Comparison of ENCODE assay signal across 28 cellular contexts in the genomic region with DNA sequence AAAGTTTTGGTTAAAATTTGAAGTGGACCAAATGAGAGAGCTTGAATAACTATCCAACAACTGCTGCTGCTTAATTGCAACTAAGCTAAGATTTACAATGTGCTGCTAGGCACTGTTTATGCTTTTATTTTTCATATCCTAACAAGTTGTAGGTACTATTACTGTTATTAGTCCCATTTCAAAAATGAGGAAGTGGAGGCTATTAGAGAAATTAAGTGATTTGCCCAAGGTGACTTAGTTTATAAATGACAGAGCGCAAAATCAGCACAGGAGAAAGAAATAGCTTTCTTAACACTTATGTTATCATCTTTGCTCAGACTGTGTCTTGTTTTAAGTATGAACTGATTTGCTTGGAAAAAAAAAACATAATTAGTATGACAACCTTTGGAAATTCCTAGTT. TPM values are rescaled to one million over a fixed set of nuclear protein-coding genes. Genes with fewer than 3 reads are reported as not detected.
"Had no signal": no experiment of that assay in that cellular context is flagged by ENCODE, and none has a peak within 500 bp of the region (broad histone marks: within the 10 kb centered on the region; RNA-seq: fewer than 3 reads in every experiment).

No MANE protein-coding gene starts in this region.

- H3K9me3 Mint-ChIP-seq: nephron; neural progenitor cell; stimulated activated effector memory CD8-positive, alpha-beta T cell treated with anti-CD3 and anti-CD28 coated beads, Interleukin-12 subunit alpha, Interleukin-12 subunit beta, amount 100 ng/mL, for 72 hours; stimulated activated naive B cell treated with anti-CD40 and anti-IgM and Interleukin-4, amounts not matched to agents 10 μg/mL and 1 μg/mL and 100 μg/mL, for 72 hours; stimulated activated naive CD8-positive, alpha-beta T cell treated with anti-CD3 and anti-CD28 coated beads, Interleukin-15, Interleukin-2, amounts not matched to agents 100 ng/mL and 50 ng/mL, for 24 hours had no signal

- H3K4me3 Mint-ChIP-seq: nephron; neural progenitor cell; stimulated activated effector memory CD8-positive, alpha-beta T cell treated with anti-CD3 and anti-CD28 coated beads, Interleukin-12 subunit alpha, Interleukin-12 subunit beta, amount 100 ng/mL, for 72 hours; stimulated activated naive B cell treated with anti-CD40 and anti-IgM and Interleukin-4, amounts not matched to agents 10 μg/mL and 1 μg/mL and 100 μg/mL, for 72 hours; stimulated activated naive CD8-positive, alpha-beta T cell treated with anti-CD3 and anti-CD28 coated beads, Interleukin-15, Interleukin-2, amounts not matched to agents 100 ng/mL and 50 ng/mL, for 24 hours had no signal

- ATAC-seq: psoas muscle; right cardiac atrium; right lobe of liver; stimulated activated effector memory CD8-positive, alpha-beta T cell treated with anti-CD3 and anti-CD28 coated beads, Interleukin-12 subunit alpha, Interleukin-12 subunit beta, amount 100 ng/mL, for 72 hours; stimulated activated naive B cell treated with anti-CD40 and anti-IgM and Interleukin-4, amounts not matched to agents 10 μg/mL and 1 μg/mL and 100 μg/mL, for 72 hours had no signal

- H3K79me2 ChIP-seq: parathyroid adenoma had no signal

- H3K4me1 Mint-ChIP-seq: stimulated activated effector memory CD8-positive, alpha-beta T cell treated with anti-CD3 and anti-CD28 coated beads, Interleukin-12 subunit alpha, Interleukin-12 subunit beta, amount 100 ng/mL, for 72 hours had no signal

- H3K27ac Mint-ChIP-seq: neural progenitor cell; progenitor cell of endocrine pancreas; stimulated activated effector memory CD8-positive, alpha-beta T cell treated with anti-CD3 and anti-CD28 coated beads, Interleukin-12 subunit alpha, Interleukin-12 subunit beta, amount 100 ng/mL, for 72 hours; stimulated activated naive B cell treated with anti-CD40 and anti-IgM and Interleukin-4, amounts not matched to agents 10 μg/mL and 1 μg/mL and 100 μg/mL, for 72 hours; stimulated activated naive CD8-positive, alpha-beta T cell treated with anti-CD3 and anti-CD28 coated beads, Interleukin-15, Interleukin-2, amounts not matched to agents 100 ng/mL and 50 ng/mL, for 24 hours had no signal

- H3K27me3 Mint-ChIP-seq: progenitor cell of endocrine pancreas; stimulated activated naive B cell treated with anti-CD40 and anti-IgM and Interleukin-4, amounts not matched to agents 10 μg/mL and 1 μg/mL and 100 μg/mL, for 72 hours; stimulated activated naive CD8-positive, alpha-beta T cell treated with anti-CD3 and anti-CD28 coated beads, Interleukin-15, Interleukin-2, amounts not matched to agents 100 ng/mL and 50 ng/mL, for 24 hours had no signal

- H3K4me1 ChIP-seq: parathyroid adenoma, psoas muscle, right lobe of liver, stomach, thyroid gland, tibial nerve, vagina had no signal

- H3K9ac ChIP-seq: neural progenitor cell, parathyroid adenoma had no signal

- H3K9me3 ChIP-seq: ovary, psoas muscle, right lobe of liver, sigmoid colon, stomach, thoracic aorta, thyroid gland, tibial nerve, upper lobe of left lung, vagina had no signal

- H3K27me3 ChIP-seq: neural progenitor cell, ovary, right lobe of liver, sigmoid colon, stomach, thyroid gland, tibial nerve, upper lobe of left lung, vagina had no signal

- DNase-seq: occipital lobe; ovary; psoas muscle; right cardiac atrium; right lobe of liver; sigmoid colon; small intestine; stimulated activated CD4-positive, alpha-beta T cell treated with anti-CD3 and anti-CD28 coated beads, Interleukin-15, amount 100 ng/mL, for 24 hours; stimulated activated CD4-positive, alpha-beta T cell treated with anti-CD3 and anti-CD28 coated beads, Interleukin-2, amount 100 ng/mL, for 24 hours; stimulated activated CD4-positive, alpha-beta T cell treated with anti-CD3 and anti-CD28 coated beads, Interleukin-2, amount 100 ng/mL, for 48 hours; stimulated activated CD4-positive, alpha-beta T cell treated with anti-CD3 and anti-CD28 coated beads, Interleukin-4, amount 100 ng/mL, for 24 hours; stimulated activated naive B cell treated with anti-CD40 and anti-IgM and Interleukin-4, amounts not matched to agents 10 μg/mL and 1 μg/mL and 100 μg/mL, for 72 hours; stimulated activated naive CD4-positive, alpha-beta T cell treated with Interleukin-2 at 50 U/mL for 16 hours; stomach; thyroid gland; trophoblast cell; upper lobe of left lung had no signal

- H3K4me2 ChIP-seq: neural progenitor cell had no signal

- H3K27ac ChIP-seq: neural progenitor cell, ovary, parathyroid adenoma, psoas muscle, right lobe of liver, sigmoid colon, stomach, thoracic aorta, thyroid gland, tibial nerve, upper lobe of left lung, vagina had no signal

- H3K36me3 ChIP-seq: ovary had no signal

- H3K4me3 ChIP-seq: neural progenitor cell, ovary, psoas muscle, right lobe of liver, sigmoid colon, stomach, thoracic aorta, thyroid gland, tibial nerve, upper lobe of left lung, vagina had no signal

- FAIRE-seq: small intestine, urothelium cell line had no signal

- H2AFZ ChIP-seq: neural progenitor cell, parathyroid adenoma had no signal

RNA-seq across cellular contexts. Expression of gene TSLP, which starts 43.7 kb away (rescaled TPM):
- total RNA-seq: occipital lobe, progenitor cell of endocrine pancreas had no signal
- polyA plus RNA-seq: neural cell had no signal
